In the genomic region with DNA sequence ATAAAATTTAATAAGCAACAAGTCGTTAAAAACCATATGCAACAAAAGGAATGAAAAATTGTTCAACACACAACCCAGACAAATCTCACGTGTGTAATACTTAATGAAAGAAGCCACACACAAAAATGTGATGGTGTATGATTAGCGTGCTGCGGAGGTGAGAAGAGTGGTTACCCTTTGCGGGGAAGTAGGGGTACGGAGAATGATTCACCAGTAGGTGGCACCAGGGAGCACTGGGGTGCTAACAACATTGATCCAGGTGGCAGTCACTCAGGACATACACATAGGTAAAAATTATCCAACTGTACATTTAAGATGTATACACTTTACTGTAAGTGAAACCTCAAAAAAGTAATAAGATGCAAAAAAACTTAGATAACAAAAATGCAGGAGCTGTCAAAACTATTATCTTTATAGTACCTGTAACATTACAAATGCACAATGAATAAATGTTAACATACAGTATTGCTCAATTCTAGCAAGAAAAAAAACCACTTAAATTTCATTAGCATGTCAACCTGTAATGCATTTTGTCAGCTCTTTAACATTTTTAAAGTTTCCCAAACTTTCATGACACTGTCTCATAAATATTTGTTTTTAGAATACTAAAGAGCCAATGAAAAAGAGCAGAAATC, we compare ENCODE assay signal across 8 cellular contexts. TPM values are rescaled to one million over a fixed set of nuclear protein-coding genes. Genes with fewer than 3 reads are reported as not detected.
DNase-seq lines count a peak whose midpoint lies in the region; ATAC-seq and TF ChIP-seq lines count a peak whose summit lies in the region.

No MANE protein-coding gene starts in this region.

- TF ChIP-seq CTCF in GM12874 (IDR thresholded peaks at IDR 0.05; ENCODE audit: insufficient read depth, low read depth, low read length), result peak; percentile 71
- TF ChIP-seq CTCF in ascending aorta (IDR thresholded peaks at IDR 0.05), result peak; percentile 17 to 44 (median 28)

- H3K9me3 ChIP-seq in SJCRH30 (replicated peaks) (no peaks in the 10 kb centered on the region), ascending aorta (no peaks in the 10 kb centered on the region)

- H3K27ac ChIP-seq in SJCRH30, result no peak overlapping the region
- no peak overlapping the region for H3K27ac ChIP-seq in ascending aorta

- peaks cover 7% of the 10 kb centered on the region for H3K9me3 Mint-ChIP-seq in memory B cell
- peaks cover 5 to 14% of the 10 kb centered on the region in 2 donors for H3K9me3 Mint-ChIP-seq in stimulated activated naive CD8-positive, alpha-beta T cell treated with anti-CD3 and anti-CD28 coated beads, Interleukin-15, amount 100 ng/mL, for 72 hours

- intact Hi-C loops in ascending aorta (cut with DNase I), result no loop called here

- ATAC-seq in memory B cell (ENCODE audit: low read depth), result peak; percentile 85
- ATAC-seq in stimulated activated naive CD8-positive, alpha-beta T cell treated with anti-CD3 and anti-CD28 coated beads, Interleukin-15, amount 100 ng/mL, for 72 hours, result peak; percentile 55
- no peak for ATAC-seq in HG03196 (IDR thresholded peaks at IDR 0.05; ENCODE audit: unreplicated experiment)

- H3K36me3 ChIP-seq in SJCRH30 (no peaks in the 10 kb centered on the region), ascending aorta (no peaks in the 10 kb centered on the region)

- peaks cover 18% of the 10 kb centered on the region for H3K36me3 Mint-ChIP-seq in memory B cell

- H3K27ac Mint-ChIP-seq in memory B cell, result no peak overlapping the region
- no peak overlapping the region for H3K27ac Mint-ChIP-seq in stimulated activated naive CD8-positive, alpha-beta T cell treated with anti-CD3 and anti-CD28 coated beads, Interleukin-15, amount 100 ng/mL, for 72 hours

- H3K27me3 ChIP-seq in SJCRH30 (no peaks in the 10 kb centered on the region), ascending aorta (no peaks in the 10 kb centered on the region)

- H3K4me3 Mint-ChIP-seq in memory B cell, result no peak overlapping the region
- H3K4me3 Mint-ChIP-seq in stimulated activated naive CD8-positive, alpha-beta T cell treated with anti-CD3 and anti-CD28 coated beads, Interleukin-15, amount 100 ng/mL, for 72 hours, result no peak overlapping the region

- no peaks in the 10 kb centered on the region for H3K27me3 Mint-ChIP-seq in memory B cell
- peaks cover 33% of the 10 kb centered on the region for H3K27me3 Mint-ChIP-seq in stimulated activated naive CD8-positive, alpha-beta T cell treated with anti-CD3 and anti-CD28 coated beads, Interleukin-15, amount 100 ng/mL, for 72 hours

- H3K4me3 ChIP-seq in SJCRH30 (no peak overlapping the region), ascending aorta (no peak overlapping the region)

- no peaks in the 10 kb centered on the region for H3K4me1 ChIP-seq in SJCRH30
- H3K4me1 ChIP-seq in ascending aorta, result no peaks in the 10 kb centered on the region

- H3K4me1 Mint-ChIP-seq in memory B cell, result peaks cover 2% of the 10 kb centered on the region
- no peaks in the 10 kb centered on the region for H3K4me1 Mint-ChIP-seq in stimulated activated naive CD8-positive, alpha-beta T cell treated with anti-CD3 and anti-CD28 coated beads, Interleukin-15, amount 100 ng/mL, for 72 hours

- peak; percentile 11 to 48 for DNase-seq in SJCRH30
- no peak for DNase-seq in ascending aorta (ENCODE audit: low spot score in 2 of 2)
- DNase-seq in memory B cell (ENCODE audit: low spot score in 2 of 2), result peak; percentile 63 to 64
- peak; percentile 35 to 36 for DNase-seq in stimulated activated naive CD8-positive, alpha-beta T cell treated with anti-CD3 and anti-CD28 coated beads, Interleukin-15, amount 100 ng/mL, for 72 hours
- DNase-seq in NCI-H1436 treated with DMSO at 0.1 percent for 48 hours (lab: John Stamatoyannopoulos, UW), result no peak
- DNase-seq in Ammon's horn (ENCODE audit: low spot score), result no peak

RNA-seq across cellular contexts. Expression of gene TMCC3, which starts 46.8 kb away (rescaled TPM):
- 2.4 and 2.5 TPM in 2 replicates for total RNA-seq in SJCRH30 (2014; rRNA removed; shearing (Covaris generic))
- 11.0 TPM for total RNA-seq in ascending aorta

Comparison
In these comparisons a context has a peak if more than half of its experiments do, and no peak if none do; other contexts are left out.
1. DNase-seq: peak in SJCRH30 (2 of 2), memory B cell (2 of 2) and stimulated activated naive CD8-positive, alpha-beta T cell treated with anti-CD3 and anti-CD28 coated beads, Interleukin-15, amount 100 ng/mL, for 72 hours (2 of 2); none in ascending aorta (0 of 2), NCI-H1436 treated with DMSO at 0.1 percent for 48 hours (single experiment) and Ammon's horn (single experiment).